Comparison of ENCODE assay signal across 8 cellular contexts in the genomic region with DNA sequence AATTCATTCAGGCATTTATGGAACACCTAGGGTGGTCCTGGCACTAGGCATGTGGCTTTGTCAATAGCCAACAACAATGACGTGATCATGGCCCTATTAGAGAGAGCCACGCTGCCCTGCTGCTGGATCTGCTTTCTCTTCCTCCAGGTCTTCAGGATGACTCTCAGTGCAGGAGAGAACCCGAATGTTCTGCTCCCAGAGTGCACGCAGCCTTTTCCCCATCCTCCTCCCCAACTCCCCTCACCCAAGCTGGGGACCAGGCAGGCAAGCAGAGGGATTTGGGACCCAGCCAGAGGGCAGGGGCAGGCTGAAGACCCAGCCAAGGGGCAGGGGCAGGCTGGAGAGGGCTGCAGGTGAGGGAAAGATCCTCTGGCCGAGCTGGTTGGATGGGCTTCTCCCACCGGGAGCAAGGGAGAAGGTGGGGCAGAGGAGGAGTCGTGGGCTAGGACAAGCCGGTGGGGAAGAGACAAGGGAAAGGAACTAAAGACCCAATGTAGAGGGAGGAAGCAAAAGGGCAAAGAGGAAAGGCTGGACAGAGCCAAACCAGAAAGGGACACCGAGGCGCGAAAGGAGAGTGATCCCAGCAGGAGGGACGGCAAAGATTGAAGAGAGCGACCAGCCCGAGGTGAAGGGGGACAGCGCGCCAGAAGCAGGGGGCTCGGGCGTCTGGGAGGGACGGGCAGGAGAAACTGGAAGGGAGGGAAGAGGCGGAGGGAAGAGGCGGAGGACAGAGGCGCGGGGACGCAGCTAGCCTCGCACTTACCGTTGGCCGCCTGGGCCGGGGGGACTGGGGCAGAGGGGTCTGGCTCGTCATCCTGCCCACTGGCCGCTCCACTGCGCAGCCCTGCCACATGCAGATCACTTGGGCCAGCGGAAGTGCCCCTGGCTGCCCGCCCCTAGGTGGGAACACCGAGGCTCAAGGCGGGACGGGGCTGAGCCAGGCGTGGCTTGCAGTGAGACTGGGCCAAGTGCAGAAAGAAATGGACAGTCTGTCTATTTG. TPM values are rescaled to one million over a fixed set of nuclear protein-coding genes. Genes with fewer than 3 reads are reported as not detected.
A peak's percentile ranks its signal among the peaks of the same experiment; 100 is the strongest.
DNase-seq lines count a peak whose midpoint lies in the region; ATAC-seq and TF ChIP-seq lines count a peak whose summit lies in the region.

A gene with protein sequence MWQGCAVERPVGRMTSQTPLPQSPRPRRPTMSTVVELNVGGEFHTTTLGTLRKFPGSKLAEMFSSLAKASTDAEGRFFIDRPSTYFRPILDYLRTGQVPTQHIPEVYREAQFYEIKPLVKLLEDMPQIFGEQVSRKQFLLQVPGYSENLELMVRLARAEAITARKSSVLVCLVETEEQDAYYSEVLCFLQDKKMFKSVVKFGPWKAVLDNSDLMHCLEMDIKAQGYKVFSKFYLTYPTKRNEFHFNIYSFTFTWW (minus strand): TSS at position 880 of the 1,000 bp plus-strand sequence. CDS start 27 bp downstream, at position 853.

- no peaks in the 10 kb centered on the region for H3K36me3 Mint-ChIP-seq in naive thymus-derived CD8-positive, alpha-beta T cell

- H4K20me1 ChIP-seq in OCI-LY3 (ENCODE audit: insufficient read depth, low read length) (no peaks in the 10 kb centered on the region), fibroblast of lung (ENCODE audit: control insufficient read depth, extremely low read depth, insufficient read depth, low read length) (no peaks in the 10 kb centered on the region)

- H3K4me2 ChIP-seq in OCI-LY3 (ENCODE audit: low read length) (no peak within 1 kb of the TSS), fibroblast of lung (ENCODE audit: extremely low read depth, insufficient read depth, low read length) (peak within 1 kb of the TSS; percentile 83), parathyroid adenoma (ENCODE audit: low read length) (peak within 1 kb of the TSS; percentile 83)

- H3K4me1 ChIP-seq in OCI-LY3 (ENCODE audit: low read length), result peaks cover 4% of the 10 kb centered on the region; the same call in 1 of the 2 replicates
- peaks cover 3% of the 10 kb centered on the region for H3K4me1 ChIP-seq in fibroblast of lung (ENCODE audit: control insufficient read depth, extremely low read depth, insufficient read depth, low read length)
- peaks cover 3% of the 10 kb centered on the region for H3K4me1 ChIP-seq in parathyroid adenoma

- peak; percentile 54 for DNase-seq in ELR (ENCODE audit: low read depth)
- DNase-seq in fibroblast of lung (ENCODE audit: low read depth in 2 of 2), result no peak
- DNase-seq in naive thymus-derived CD8-positive, alpha-beta T cell, result no peak
- no peak for DNase-seq in occipital lobe (lab: John Stamatoyannopoulos, UW)

- H3K9me3 ChIP-seq in OCI-LY3 (ENCODE audit: insufficient read depth, low read length), result no peaks in the 10 kb centered on the region
- no peaks in the 10 kb centered on the region for H3K9me3 ChIP-seq in fibroblast of lung (ENCODE audit: control insufficient read depth, insufficient read depth, low read depth, low read length)
- no peaks in the 10 kb centered on the region for H3K9me3 ChIP-seq in parathyroid adenoma (ENCODE audit: control insufficient read depth, low read length)

- peak within 1 kb of the TSS in 1 of 10 donors; percentile 50 for H3K27ac Mint-ChIP-seq in naive thymus-derived CD8-positive, alpha-beta T cell

- H3K9me3 Mint-ChIP-seq in naive thymus-derived CD8-positive, alpha-beta T cell, result no peaks in the 10 kb centered on the region

- no peaks in the 10 kb centered on the region for H3K36me3 ChIP-seq in OCI-LY3 (replicated peaks; ENCODE audit: low read depth, low read length)
- no peaks in the 10 kb centered on the region for H3K36me3 ChIP-seq in fibroblast of lung (ENCODE audit: control insufficient read depth, insufficient read depth, low read length)
- no peaks in the 10 kb centered on the region for H3K36me3 ChIP-seq in parathyroid adenoma (ENCODE audit: control insufficient read depth, insufficient read depth, low read length)

- H3K79me2 ChIP-seq in OCI-LY3 (ENCODE audit: low read length) (no peaks in the 10 kb centered on the region), fibroblast of lung (ENCODE audit: control insufficient read depth, insufficient read depth, low read length) (no peaks in the 10 kb centered on the region), parathyroid adenoma (no peaks in the 10 kb centered on the region)

- no peak within 1 kb of the TSS for H3K9ac ChIP-seq in OCI-LY3 (ENCODE audit: low read length)
- peak within 1 kb of the TSS; percentile 13 for H3K9ac ChIP-seq in fibroblast of lung (ENCODE audit: insufficient read depth, low read length)
- peak within 1 kb of the TSS; percentile 35 for H3K9ac ChIP-seq in parathyroid adenoma

- H3K4me3 ChIP-seq in OCI-LY3 (ENCODE audit: low read length), result no peak within 1 kb of the TSS
- H3K4me3 ChIP-seq in fibroblast of lung (replicated peaks in 1 of 4; ENCODE audit: control extremely low read depth in 1 of 4, insufficient read depth in 1 of 4, low read depth in 3 of 4, low read length in 4 of 4), result peak within 1 kb of the TSS; percentile 41 to 56 (median 47)
- peak within 1 kb of the TSS; percentile 49 for H3K4me3 ChIP-seq in parathyroid adenoma (ENCODE audit: low read depth, low read length)

- H3K27ac ChIP-seq in OCI-LY3 (ENCODE audit: low read length) (no peak within 1 kb of the TSS), fibroblast of lung (ENCODE audit: insufficient read depth, low read length) (no peak within 1 kb of the TSS), parathyroid adenoma (peak within 1 kb of the TSS; percentile 84)

- peaks cover 2 to 7% (median 3%) of the 10 kb centered on the region in 4 donors for H3K4me1 Mint-ChIP-seq in naive thymus-derived CD8-positive, alpha-beta T cell

- peak within 1 kb of the TSS in 2 of 10 donors; percentile 25 to 44 for H3K4me3 Mint-ChIP-seq in naive thymus-derived CD8-positive, alpha-beta T cell

- H3K27me3 Mint-ChIP-seq in naive thymus-derived CD8-positive, alpha-beta T cell, result peaks cover 12 to 28% (median 21%) of the 10 kb centered on the region in 5 donors

- POLR2A ChIA-PET in naive thymus-derived CD8-positive, alpha-beta T cell (lab: Charles Lee), result no interaction called here

- H3K27me3 ChIP-seq in OCI-LY3 (ENCODE audit: low read depth, low read length) (0 out of 2 replicates have a peak, but pooled peaks cover 3% of the 10 kb centered on the region), fibroblast of lung (ENCODE audit: control insufficient read depth, insufficient read depth, low read length) (no peaks in the 10 kb centered on the region), parathyroid adenoma (ENCODE audit: control insufficient read depth, insufficient read depth, low read length) (no peaks in the 10 kb centered on the region)

- ATAC-seq in HG03175 (IDR thresholded peaks at IDR 0.05; ENCODE audit: unreplicated experiment) (no peak), GM21367 (IDR thresholded peaks at IDR 0.05; ENCODE audit: unreplicated experiment) (no peak)
- ATAC-seq in naive thymus-derived CD8-positive, alpha-beta T cell, result no peak

- TF ChIP-seq CTCF in OCI-LY3 (IDR thresholded peaks at IDR 0.05; ENCODE audit: low read depth, low read length), result no peak
- TF ChIP-seq CTCF in fibroblast of lung (conservative IDR thresholded peaks at IDR 0.05 in 1 of 2, IDR thresholded peaks at IDR 0.05 in 1 of 2; ENCODE audit: low read depth in 1 of 2, low read length in 2 of 2), result no peak
- TF ChIP-seq CTCF in parathyroid adenoma (IDR thresholded peaks at IDR 0.05), result no peak

- H2AFZ ChIP-seq in OCI-LY3 (ENCODE audit: low read depth, low read length) (peak within 1 kb of the TSS; percentile 40; the same call in 1 of the 2 replicates), fibroblast of lung (ENCODE audit: low read length) (peak within 1 kb of the TSS; percentile 79), parathyroid adenoma (peak within 1 kb of the TSS; percentile 82)

RNA-seq across cellular contexts. Expression of the gene that starts here (rescaled TPM):
- total RNA-seq in fibroblast of lung (0.33 and 0.77 TPM in 2 replicates), occipital lobe (0.78 TPM)
- polyA plus RNA-seq in fibroblast of lung, result 2.5 and 3.2 TPM in 2 replicates
- 1.2 and 1.9 TPM in 2 replicates for polyA plus RNA-seq in fibroblast of lung (2012)
- 2.2 and 5.9 TPM in 2 replicates for polyA minus RNA-seq in fibroblast of lung (ENCODE audit: low replicate concordance)
- total RNA-seq in naive thymus-derived CD8-positive, alpha-beta T cell, result under 1 TPM in 1 of 2 experiments, not detected in 1; 0.36 TPM
- under 1 TPM in 2 of 3 donors, not detected in 1; 0.13 to 0.33 TPM for polyA plus RNA-seq in naive thymus-derived CD8-positive, alpha-beta T cell
